8 cellular contexts compared by ENCODE assay signal in genomic region chr18:21853020-21853419, GRCh38.
DNase-seq lines count a peak whose midpoint lies in the region; ATAC-seq and TF ChIP-seq lines count a peak whose summit lies in the region.

No MANE protein-coding gene starts in this region.

- no peak overlapping the region for H3K4me3 ChIP-seq in ovary

- 36 to 47% (median 43%) methylated on average over 3 of the region's 3 CpGs for WGBS in ovary, 3 donors

- no peaks in the 10 kb centered on the region for H3K9me3 Mint-ChIP-seq in mesothelial cell of epicardium

- H3K4me1 Mint-ChIP-seq in mesothelial cell of epicardium: peaks cover 8% of the 10 kb centered on the region

- peak overlapping the region; percentile 7 for H3K27ac Mint-ChIP-seq in mesothelial cell of epicardium

- no peaks in the 10 kb centered on the region for H3K27me3 Mint-ChIP-seq in mesothelial cell of epicardium (ENCODE audit: low read depth)

- no peak for TF ChIP-seq POLR2A in ovary (IDR thresholded peaks at IDR 0.05)

- H3K4me3 Mint-ChIP-seq in mesothelial cell of epicardium: no peak overlapping the region

- peak; percentile 72 for ATAC-seq in GM18858 (IDR thresholded peaks at IDR 0.05; ENCODE audit: unreplicated experiment)
- peak; percentile 86 for ATAC-seq in GM21717 (IDR thresholded peaks at IDR 0.05; ENCODE audit: unreplicated experiment)
- ATAC-seq in HG03565 (IDR thresholded peaks at IDR 0.05; ENCODE audit: unreplicated experiment): peak; percentile 85

- peaks cover 17% of the 10 kb centered on the region for H3K36me3 Mint-ChIP-seq in mesothelial cell of epicardium

- H3K27me3 ChIP-seq in ovary: no peaks in the 10 kb centered on the region

- H3K27ac ChIP-seq in ovary: no peak overlapping the region

- TF ChIP-seq CTCF in mesothelial cell of epicardium (IDR thresholded peaks at IDR 0.05; ENCODE audit: unreplicated experiment) (no peak), ovary (IDR thresholded peaks at IDR 0.05) (no peak)

- DNase-seq in mesothelial cell of epicardium (ENCODE audit: low spot score in 2 of 2, unreplicated experiment in 2 of 2): no peak
- DNase-seq in NCI-H446 (lab: John Stamatoyannopoulos, UW): no peak
- DNase-seq in nucleus accumbens (lab: John Stamatoyannopoulos, UW): no peak
- DNase-seq in ovary: no peak
- DNase-seq in LoVo (ENCODE audit: low spot score): no peak

- H3K4me1 ChIP-seq in ovary (ENCODE audit: insufficient read depth): no peaks in the 10 kb centered on the region

- no peak for TF ChIP-seq EP300 in ovary (IDR thresholded peaks at IDR 0.05)

- intact Hi-C loops in ovary (cut with DNase I): loop anchor here in 1 of 4 donors (5.0 kb wide), 1 partner anchor 669 kb away; no protein-coding TSS in a partner anchor

- no peaks in the 10 kb centered on the region for H3K36me3 ChIP-seq in ovary

- H3K9me3 ChIP-seq in ovary: no peaks in the 10 kb centered on the region
